ENCODE assay signal across 13 cellular contexts in genomic region chr2:172179045-172179742, GRCh38.
DNase-seq lines count a peak whose midpoint lies in the region; ATAC-seq, FAIRE-seq and TF ChIP-seq lines count a peak whose summit lies in the region.
"Had no signal": no experiment of that assay in that cellular context is flagged by ENCODE, and none has a peak within 500 bp of the region (broad histone marks: within the 10 kb centered on the region; RNA-seq: fewer than 3 reads in every experiment).

No MANE protein-coding gene starts in this region.

- H3K27me3 Mint-ChIP-seq in activated CD8-positive, alpha-beta T cell treated with anti-CD3 and anti-CD28 coated beads for 36 hours: no peaks in the 10 kb centered on the region
- H3K27me3 Mint-ChIP-seq: T-cell had no signal

- TF ChIP-seq CTCF in DND-41 (IDR thresholded peaks at IDR 0.05; ENCODE audit: borderline replicate concordance, extremely low read depth, low read length, poor library complexity, severe bottlenecking) (no peak), Peyer's patch (IDR thresholded peaks at IDR 0.05) (no peak)
- no peak for TF ChIP-seq CTCF in activated CD8-positive, alpha-beta T cell treated with anti-CD3 and anti-CD28 coated beads for 36 hours (IDR thresholded peaks at IDR 0.05)

- H3K4me1 ChIP-seq in DND-41 (ENCODE audit: insufficient read depth, low read length) (no peaks in the 10 kb centered on the region), Peyer's patch (peaks cover 0 to 7% (median 0%) of the 10 kb centered on the region in 4 donors)

- H3K79me2 ChIP-seq in DND-41 (ENCODE audit: insufficient read depth, low read length): no peaks in the 10 kb centered on the region

- H4K20me1 ChIP-seq in DND-41 (ENCODE audit: insufficient read depth, low read length): no peaks in the 10 kb centered on the region

- TF ChIP-seq POLR2A in Peyer's patch (IDR thresholded peaks at IDR 0.05) (no peak), GM12892 (IDR thresholded peaks at IDR 0.05; ENCODE audit: low read depth, low read length) (no peak)

- ATAC-seq in DND-41 (ENCODE audit: insufficient read depth, low read depth) (peak; percentile 75), left colon (peak; percentile 86), HG02870 (IDR thresholded peaks at IDR 0.05; ENCODE audit: unreplicated experiment) (no peak)
- ATAC-seq in activated CD8-positive, alpha-beta T cell treated with anti-CD3 and anti-CD28 coated beads for 36 hours: peak; percentile 45

- H3K27ac Mint-ChIP-seq in activated CD8-positive, alpha-beta T cell treated with anti-CD3 and anti-CD28 coated beads for 36 hours: no peak overlapping the region
- H3K27ac Mint-ChIP-seq: progenitor cell of endocrine pancreas, T-cell had no signal

- H3K9me3 ChIP-seq in DND-41 (ENCODE audit: insufficient read depth, low read length, severe bottlenecking) (no peaks in the 10 kb centered on the region), Peyer's patch (no peaks in the 10 kb centered on the region)

- H2AFZ ChIP-seq in DND-41 (ENCODE audit: low read depth, low read length): no peak overlapping the region

- H3K36me3 ChIP-seq in DND-41 (ENCODE audit: insufficient read depth, low read length) (no peaks in the 10 kb centered on the region), Peyer's patch (no peaks in the 10 kb centered on the region)

- POLR2A ChIA-PET in activated CD8-positive, alpha-beta T cell treated with anti-CD3 and anti-CD28 coated beads for 36 hours (lab: Charles Lee): no interaction called here

- H3K9ac ChIP-seq in DND-41 (ENCODE audit: low read depth, low read length): no peak overlapping the region

- H3K4me3 Mint-ChIP-seq in activated CD8-positive, alpha-beta T cell treated with anti-CD3 and anti-CD28 coated beads for 36 hours: no peak overlapping the region
- H3K4me3 Mint-ChIP-seq: T-cell had no signal

- CTCF ChIA-PET in activated CD8-positive, alpha-beta T cell treated with anti-CD3 and anti-CD28 coated beads for 36 hours (lab: Charles Lee): interaction anchor here (4.7 kb wide), 1 partner anchor 283 kb away, joined by 22 read pairs; no protein-coding TSS in a partner anchor

- peaks cover 6% of the 10 kb centered on the region for H3K9me3 Mint-ChIP-seq in activated CD8-positive, alpha-beta T cell treated with anti-CD3 and anti-CD28 coated beads for 36 hours

- intact Hi-C loops in activated CD8-positive, alpha-beta T cell treated with anti-CD3 and anti-CD28 coated beads for 36 hours (cut with micrococcal nuclease): no loop called here
- intact Hi-C loops in left colon (cut with DNase I, micrococcal nuclease): loop anchor here (5.0 to 10.0 kb wide), 2 partner anchors 286 to 288 kb away; no protein-coding TSS in a partner anchor

- no peaks in the 10 kb centered on the region for H3K36me3 Mint-ChIP-seq in activated CD8-positive, alpha-beta T cell treated with anti-CD3 and anti-CD28 coated beads for 36 hours (ENCODE audit: low read depth)
- H3K36me3 Mint-ChIP-seq: T-cell had no signal

- DNase-seq in DND-41 (peak; percentile 20), HPDE6-E6E7 (ENCODE audit: extremely low spot score) (peak; percentile 61), left colon (peak; percentile 55 to 73), Peyer's patch (no peak), GM12892 (ENCODE audit: insufficient read length) (no peak), NCI-H2196 treated with DMSO at 0.1 percent for 48 hours (lab: John Stamatoyannopoulos, UW; ENCODE audit: unreplicated experiment) (no peak)
- DNase-seq in activated CD8-positive, alpha-beta T cell treated with anti-CD3 and anti-CD28 coated beads for 36 hours: peak; percentile 48
- DNase-seq: activated CD4-positive, alpha-beta T cell treated with anti-CD3 and anti-CD28 coated beads, Interleukin-2, amount 50 U/mL, for 4 hours; amygdala; stimulated activated CD4-positive, alpha-beta T cell treated with anti-CD3 and anti-CD28 coated beads, Interleukin-4, amount 100 ng/mL, for 4 hours; T-cell had no signal

- H3K27ac ChIP-seq in DND-41 (ENCODE audit: low read length) (no peak overlapping the region), Peyer's patch (no peak overlapping the region)

- H3K4me2 ChIP-seq in DND-41 (ENCODE audit: insufficient read depth, low read length): no peak overlapping the region

- no peak for FAIRE-seq in GM12892 (lab: Jason Lieb, UNC)

- H3K4me3 ChIP-seq in DND-41 (ENCODE audit: low read depth in 1 of 2, low read length in 2 of 2) (no peak overlapping the region), Peyer's patch (no peak overlapping the region)

- peaks cover 25% of the 10 kb centered on the region for H3K4me1 Mint-ChIP-seq in activated CD8-positive, alpha-beta T cell treated with anti-CD3 and anti-CD28 coated beads for 36 hours (ENCODE audit: low read depth)

- H3K27me3 ChIP-seq in DND-41 (ENCODE audit: insufficient read depth, low read length, poor library complexity): no peaks in the 10 kb centered on the region
- no peaks in the 10 kb centered on the region for H3K27me3 ChIP-seq in Peyer's patch

Comparison
In these comparisons a context has a peak if more than half of its experiments do, and no peak if none do; other contexts are left out.
1. DNase-seq: peak in DND-41 (single experiment), HPDE6-E6E7 (single experiment), activated CD8-positive, alpha-beta T cell treated with anti-CD3 and anti-CD28 coated beads for 36 hours (single experiment) and left colon (2 of 2); none in Peyer's patch (0 of 3), GM12892 (single experiment) and NCI-H2196 treated with DMSO at 0.1 percent for 48 hours (single experiment).